ENCODE assay signal across 20 cellular contexts in the genomic region with DNA sequence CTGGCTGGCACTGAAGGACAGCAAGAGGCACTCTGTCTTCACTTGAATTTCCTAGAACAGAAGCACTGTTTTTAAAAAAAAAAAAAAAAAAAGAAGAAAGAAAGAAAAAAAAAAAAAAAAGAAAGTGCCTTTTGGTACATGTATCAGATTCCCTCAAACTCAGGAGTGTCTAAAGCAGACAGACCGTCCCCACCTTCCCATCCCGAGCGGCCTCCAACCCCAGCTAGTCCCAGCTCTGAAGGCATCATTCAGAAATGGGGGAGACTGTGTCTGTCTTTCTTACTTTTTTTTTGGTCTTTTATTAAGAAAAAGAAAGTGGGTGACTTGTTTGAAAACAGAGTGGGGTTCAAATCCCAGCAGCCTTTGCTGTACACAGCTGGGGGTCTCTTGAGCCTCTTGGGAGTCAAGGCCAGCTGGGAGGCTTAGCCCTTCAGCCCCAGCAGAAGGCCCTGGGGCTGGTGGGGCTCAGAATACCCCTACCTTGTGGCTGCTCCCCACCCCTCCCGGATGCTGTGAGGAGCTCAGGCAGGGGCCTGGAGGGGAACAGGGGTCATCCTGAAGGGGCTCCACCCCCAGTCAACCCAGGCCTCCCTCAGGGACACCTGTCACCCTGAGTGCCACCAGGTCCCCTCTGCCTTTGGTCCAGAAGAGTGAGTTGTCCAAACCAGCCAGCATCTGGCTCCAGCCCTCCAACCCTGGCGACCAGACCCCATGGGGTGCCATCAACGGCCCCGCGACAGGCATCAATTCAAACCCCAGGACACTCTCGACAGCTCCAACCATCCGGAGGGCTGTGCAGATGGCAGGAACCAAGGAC.
DNase-seq lines count a peak whose midpoint lies in the region; ATAC-seq and TF ChIP-seq lines count a peak whose summit lies in the region.
"Had no signal": no experiment of that assay in that cellular context is flagged by ENCODE, and none has a peak within 500 bp of the region (broad histone marks: within the 10 kb centered on the region; RNA-seq: fewer than 3 reads in every experiment).

No MANE protein-coding gene starts in this region.

- intact Hi-C loops in lower lobe of right lung (cut with DNase I), result no loop called here

- peak; percentile 17 for DNase-seq in activated CD4-positive, CD25-positive, alpha-beta regulatory T cell treated with anti-CD3 and anti-CD28 coated beads, Interleukin-2, amount 50 U/mL, for 72 hours
- DNase-seq in BE2C, result peak; percentile 3
- peak; percentile 5 for DNase-seq in WERI-Rb-1
- peak; percentile 27 for DNase-seq in lower lobe of right lung
- no peak for DNase-seq in NCI-H510A (lab: John Stamatoyannopoulos, UW)
- DNase-seq: 8988T; CD4-positive, CD25-positive, alpha-beta regulatory T cell; GDM1; HCEC 1CT; Kasumi-1; MM.1S; NCI-H1092 treated with DMSO at 0.1 percent for 48 hours; NCI-H146; NCI-H2029 treated with DMSO at 0.1 percent for 48 hours; NCI-H82; OCI-M1 had no signal

- H3K27ac ChIP-seq in WERI-Rb-1 (no peak overlapping the region), lower lobe of right lung (no peak overlapping the region)

- H3K4me3 ChIP-seq in BE2C (ENCODE audit: low read depth, low read length), result no peak overlapping the region
- no peak overlapping the region for H3K4me3 ChIP-seq in WERI-Rb-1 (ENCODE audit: low read depth, low read length)
- no peak overlapping the region for H3K4me3 ChIP-seq in lower lobe of right lung

- H3K9me3 ChIP-seq in BE2C, result no peaks in the 10 kb centered on the region
- H3K9me3 ChIP-seq in WERI-Rb-1 (ENCODE audit: severe bottlenecking), result no peaks in the 10 kb centered on the region
- no peaks in the 10 kb centered on the region for H3K9me3 ChIP-seq in lower lobe of right lung
- H3K9me3 ChIP-seq: Caco-2 had no signal

- no peak for ATAC-seq in activated CD4-positive, CD25-positive, alpha-beta regulatory T cell treated with anti-CD3 and anti-CD28 coated beads, Interleukin-2, amount 50 U/mL, for 24 hours
- ATAC-seq in lower lobe of right lung, result no peak
- no peak for ATAC-seq in GM18498 (IDR thresholded peaks at IDR 0.05; ENCODE audit: unreplicated experiment)
- ATAC-seq in HG02970 (IDR thresholded peaks at IDR 0.05; ENCODE audit: low FRiP score, unreplicated experiment), result no peak

- TF ChIP-seq CTCF in BE2C (IDR thresholded peaks at IDR 0.05; ENCODE audit: low read depth, low read length) (no peak), WERI-Rb-1 (IDR thresholded peaks at IDR 0.05; ENCODE audit: low read depth, low read length) (no peak), lower lobe of right lung (IDR thresholded peaks at IDR 0.05) (no peak)

- H3K4me1 ChIP-seq in BE2C (no peaks in the 10 kb centered on the region), lower lobe of right lung (no peaks in the 10 kb centered on the region)
- H3K4me1 ChIP-seq: Caco-2 had no signal

- H3K27me3 ChIP-seq in BE2C (no peaks in the 10 kb centered on the region), WERI-Rb-1 (ENCODE audit: insufficient read depth, low read depth, severe bottlenecking) (no peaks in the 10 kb centered on the region), lower lobe of right lung (ENCODE audit: low read depth) (peaks cover 22% of the 10 kb centered on the region)

- H3K36me3 ChIP-seq in BE2C (no peaks in the 10 kb centered on the region), WERI-Rb-1 (no peaks in the 10 kb centered on the region), lower lobe of right lung (no peaks in the 10 kb centered on the region)
